ENCODE assay signal across 8 cellular contexts in genomic region chr18:61893304-61893970, GRCh38. TPM values are rescaled to one million over a fixed set of nuclear protein-coding genes. Genes with fewer than 3 reads are reported as not detected.
DNase-seq lines count a peak whose midpoint lies in the region; ATAC-seq lines count a peak whose summit lies in the region.

No MANE protein-coding gene starts in this region.

- peak; percentile 10 for ATAC-seq in HG03039 (IDR thresholded peaks at IDR 0.05; ENCODE audit: unreplicated experiment)

- H3K27ac ChIP-seq in angular gyrus (ENCODE audit: low read depth, low read length): peak overlapping the region; percentile 19

- DNase-seq in NCI-H146 (lab: John Stamatoyannopoulos, UW): peak; percentile 63
- DNase-seq in NCI-H146 treated with DMSO at 0.1 percent for 48 hours (lab: John Stamatoyannopoulos, UW; ENCODE audit: unreplicated experiment): no peak
- peak; percentile 47 for DNase-seq in RPMI7951 (ENCODE audit: low read depth)
- DNase-seq in hepatic stellate cell (ENCODE audit: low spot score): peak; percentile 75
- peak; percentile 89 for DNase-seq in retina
- DNase-seq in NOMO-1 treated with dmso at 0.1 percent for 144 hours (lab: John Stamatoyannopoulos, UW; ENCODE audit: unreplicated experiment): no peak

RNA-seq across cellular contexts. Expression of gene RNF152, which starts 0.6 kb away (rescaled TPM):
- 7.0 and 9.3 TPM in 2 replicates for total RNA-seq in RPMI7951 (2014; rRNA removed; shearing (Covaris generic))

Comparison
In these comparisons a context has a peak if more than half of its experiments do, and no peak if none do; other contexts are left out.
1. DNase-seq: peak in NCI-H146 (single experiment), RPMI7951 (single experiment), hepatic stellate cell (single experiment) and retina (single experiment); none in NCI-H146 treated with DMSO at 0.1 percent for 48 hours (single experiment) and NOMO-1 treated with dmso at 0.1 percent for 144 hours (single experiment).